In the genomic region with DNA sequence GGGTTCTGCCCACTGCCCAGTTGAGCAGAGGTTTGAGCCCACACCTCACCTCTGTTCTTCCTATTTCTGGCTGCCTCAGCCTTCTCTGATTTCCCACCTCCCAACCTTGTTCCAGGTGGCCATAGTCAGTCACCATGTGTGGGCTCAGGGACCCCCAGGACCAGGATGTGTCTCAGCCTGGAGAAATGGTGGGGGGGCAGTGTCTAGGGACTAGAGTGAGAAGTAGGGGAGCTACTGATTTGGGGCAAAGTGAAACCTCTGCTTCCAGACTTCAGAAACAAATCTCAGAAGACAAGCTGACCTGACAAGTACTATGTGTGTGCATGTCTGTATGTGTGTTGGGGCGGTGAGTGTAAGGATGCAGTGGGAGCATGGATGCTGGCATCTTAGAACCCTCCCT, we compare ENCODE assay signal across 16 cellular contexts. TPM values are rescaled to one million over a fixed set of nuclear protein-coding genes. Genes with fewer than 3 reads are reported as not detected.
DNase-seq lines count a peak whose midpoint lies in the region; ATAC-seq, FAIRE-seq and TF ChIP-seq lines count a peak whose summit lies in the region.
"Had no signal": no experiment of that assay in that cellular context is flagged by ENCODE, and none has a peak within 500 bp of the region (broad histone marks: within the 10 kb centered on the region; RNA-seq: fewer than 3 reads in every experiment).

No MANE protein-coding gene starts in this region.

- ATAC-seq in left ventricle myocardium superior (no peak), WTC11 (no peak), gastrocnemius medialis (no peak)

- H3K27me3 ChIP-seq in left ventricle myocardium inferior (ENCODE audit: low read depth) = no peaks in the 10 kb centered on the region
- H3K27me3 ChIP-seq in gastrocnemius medialis = no peaks in the 10 kb centered on the region
- H3K27me3 ChIP-seq: dorsolateral prefrontal cortex, SJSA1 had no signal

- H3K4me3 ChIP-seq in left ventricle myocardium inferior = no peak overlapping the region
- no peak overlapping the region for H3K4me3 ChIP-seq in kidney (ENCODE audit: low read length in 2 of 2)
- H3K4me3 ChIP-seq in gastrocnemius medialis = no peak overlapping the region
- H3K4me3 ChIP-seq: dorsolateral prefrontal cortex, lower lobe of right lung, SJSA1, skin epidermis had no signal

- H3K36me3 ChIP-seq in left ventricle myocardium inferior = no peaks in the 10 kb centered on the region
- no peaks in the 10 kb centered on the region for H3K36me3 ChIP-seq in kidney (ENCODE audit: control insufficient read depth in 1 of 2, insufficient read depth in 2 of 2, low read length in 2 of 2)
- H3K36me3 ChIP-seq in gastrocnemius medialis = no peaks in the 10 kb centered on the region
- H3K36me3 ChIP-seq: SJSA1 had no signal

- peak; percentile 8 for DNase-seq in left ventricle myocardium superior
- no peak for DNase-seq in left ventricle myocardium inferior
- DNase-seq in WTC11 (ENCODE audit: low spot score) = no peak
- DNase-seq in kidney = peak; percentile 22
- DNase-seq in type B pancreatic cell (ENCODE audit: extremely low spot score, unreplicated experiment) = no peak
- no peak for DNase-seq in osteocyte (ENCODE audit: extremely low spot score, unreplicated experiment)
- no peak for DNase-seq in gastrocnemius medialis
- DNase-seq in effector CD4-positive, alpha-beta T cell = no peak
- DNase-seq: activated CD8-positive, alpha-beta memory T cell treated with anti-CD3 and anti-CD28 coated beads, Interleukin-2, amount 50 U/mL, for 48 hours; dorsolateral prefrontal cortex; lower lobe of right lung; NCI-H1092 treated with DMSO at 0.1 percent for 48 hours; NCI-H2171 treated with DMSO at 0.1 percent for 48 hours had no signal

- no peak for TF ChIP-seq POLR2A in gastrocnemius medialis (IDR thresholded peaks at IDR 0.05)

- peaks cover 43% of the 10 kb centered on the region for H3K4me1 Mint-ChIP-seq in WTC11
- H3K4me1 Mint-ChIP-seq in type B pancreatic cell (ENCODE audit: unreplicated experiment) = peaks cover 10% of the 10 kb centered on the region
- peaks cover 22% of the 10 kb centered on the region for H3K4me1 Mint-ChIP-seq in osteocyte (ENCODE audit: unreplicated experiment)

- no peaks in the 10 kb centered on the region for H3K9me3 ChIP-seq in left ventricle myocardium inferior (replicated peaks)
- H3K9me3 ChIP-seq in kidney (ENCODE audit: control insufficient read depth in 1 of 2, low read length in 2 of 2) = no peaks in the 10 kb centered on the region
- no peaks in the 10 kb centered on the region for H3K9me3 ChIP-seq in gastrocnemius medialis
- H3K9me3 ChIP-seq: lower lobe of right lung, SJSA1 had no signal

- CTCF ChIA-PET in WTC11 (lab: Charles Lee) = interaction anchor here (0.7 to 5.9 kb wide), 8 partner anchors 11 to 293 kb away, joined by 3 to 156 read pairs (median 8); partner anchors contain the start of gene GATM

- H3K4me1 ChIP-seq in left ventricle myocardium inferior = peaks cover 39% of the 10 kb centered on the region
- peaks cover 0 to 8% of the 10 kb centered on the region in 2 donors for H3K4me1 ChIP-seq in kidney (ENCODE audit: control insufficient read depth in 1 of 2, insufficient read depth in 1 of 2, low read depth in 1 of 2, low read length in 2 of 2)
- peaks cover 0 to 4% of the 10 kb centered on the region in 2 donors for H3K4me1 ChIP-seq in gastrocnemius medialis

- no peak overlapping the region for H3K27ac ChIP-seq in left ventricle myocardium inferior (replicated peaks)
- H3K27ac ChIP-seq in kidney (ENCODE audit: low read depth in 2 of 2, low read length in 2 of 2) = no peak overlapping the region
- no peak overlapping the region for H3K27ac ChIP-seq in gastrocnemius medialis
- H3K27ac ChIP-seq: SJSA1 had no signal

- no peaks in the 10 kb centered on the region for H3K36me3 Mint-ChIP-seq in WTC11
- H3K36me3 Mint-ChIP-seq in type B pancreatic cell = no peaks in the 10 kb centered on the region
- no peaks in the 10 kb centered on the region for H3K36me3 Mint-ChIP-seq in osteocyte (ENCODE audit: unreplicated experiment)

- no peak overlapping the region for H3K9ac ChIP-seq in kidney (ENCODE audit: low read length in 2 of 2)

- in situ Hi-C loops in gastrocnemius medialis (cut with MboI; ENCODE audit: low sequenced_read_pairs in 4 of 4) = loop anchor here in 3 of 4 donors (5.0 to 25.0 kb wide), 3 partner anchors 122 to 247 kb away; a partner anchor contains a TSS

- H3K4me3 Mint-ChIP-seq in WTC11 = peak overlapping the region; percentile 59; the same call in 1 of the 2 replicates
- peak overlapping the region; percentile 71 for H3K4me3 Mint-ChIP-seq in type B pancreatic cell
- H3K4me3 Mint-ChIP-seq in osteocyte (ENCODE audit: unreplicated experiment) = no peak overlapping the region

- H3K9me3 Mint-ChIP-seq in WTC11 = no peaks in the 10 kb centered on the region
- no peaks in the 10 kb centered on the region for H3K9me3 Mint-ChIP-seq in type B pancreatic cell
- H3K9me3 Mint-ChIP-seq in osteocyte (ENCODE audit: unreplicated experiment) = no peaks in the 10 kb centered on the region

- TF ChIP-seq CTCF in left ventricle myocardium inferior (IDR thresholded peaks at IDR 0.05; ENCODE audit: borderline replicate concordance) (no peak), WTC11 (IDR thresholded peaks at IDR 0.05) (no peak), kidney (IDR thresholded peaks at IDR 0.05; ENCODE audit: borderline replicate concordance, extremely low read depth, insufficient read depth) (no peak), type B pancreatic cell (conservative IDR thresholded peaks at IDR 0.05) (no peak), osteocyte (IDR thresholded peaks at IDR 0.05) (no peak), gastrocnemius medialis (IDR thresholded peaks at IDR 0.05 in 4 of 5, conservative IDR thresholded peaks at IDR 0.05 in 1 of 5) (no peak)

- H3K27me3 Mint-ChIP-seq in WTC11 (ENCODE audit: low read depth) (peaks cover 14% of the 10 kb centered on the region), type B pancreatic cell (no peaks in the 10 kb centered on the region), osteocyte (ENCODE audit: unreplicated experiment) (no peaks in the 10 kb centered on the region)

- no peak for FAIRE-seq in kidney (lab: Jason Lieb, UNC)

- intact Hi-C loops in left ventricle myocardium superior (cut with micrococcal nuclease) = loop anchor here (10.0 kb wide), 1 partner anchor 290 kb away; no protein-coding TSS in a partner anchor
- intact Hi-C loops in left ventricle myocardium inferior (cut with micrococcal nuclease) = loop anchor here (5.0 kb wide), 1 partner anchor 232 kb away; no protein-coding TSS in a partner anchor
- intact Hi-C loops in kidney (cut with DNase I) = no loop called here
- intact Hi-C loops in gastrocnemius medialis (cut with DNase I; ENCODE audit: low total_unique reads) = no loop called here

- POLR2A ChIA-PET in WTC11 (lab: Charles Lee) = interaction anchor here (0.8 to 0.9 kb wide), 2 partner anchors 37 to 237 kb away, joined by 4 read pairs; a partner anchor contains a TSS

- no peak overlapping the region for H3K27ac Mint-ChIP-seq in WTC11
- peak overlapping the region; percentile 74 for H3K27ac Mint-ChIP-seq in type B pancreatic cell
- no peak overlapping the region for H3K27ac Mint-ChIP-seq in osteocyte (ENCODE audit: unreplicated experiment)

TF ChIP-seq in WTC11, 78 proteins besides CTCF, POLR2A, EP300 and RAD21 (continues in another document):
- no peak for TF ChIP-seq ZNF423 (CRISPR knock-in tag; IDR thresholded peaks at IDR 0.05)
- TF ChIP-seq E2F5 (CRISPR knock-in tag; IDR thresholded peaks at IDR 0.05) = no peak
- no peak for TF ChIP-seq GRHL2 (CRISPR knock-in tag; IDR thresholded peaks at IDR 0.05; ENCODE audit: insufficient replicate concordance, severe bottlenecking)
- no peak for TF ChIP-seq FOXK1 (CRISPR knock-in tag; IDR thresholded peaks at IDR 0.05)
- no peak for TF ChIP-seq PRRX2 (CRISPR knock-in tag; IDR thresholded peaks at IDR 0.05)

RNA-seq across cellular contexts. Expression of gene SHF, which starts 22.9 kb away (rescaled TPM):
- total RNA-seq in left ventricle myocardium superior (5.0 TPM), left ventricle myocardium inferior (4.4 TPM), WTC11 (2021) (30.6 to 33.1 TPM (median 31.0 TPM) in 3 replicates), kidney (5.2 TPM), type B pancreatic cell (ENCODE audit: low replicate concordance) (10.9 and 29.0 TPM in 2 replicates), osteocyte (15.7 and 15.8 TPM in 2 replicates), gastrocnemius medialis (1 to 10 TPM in 3 of 4 donors, under 1 TPM in 1; 0.80 to 3.3 (median 1.7) TPM)
- polyA plus RNA-seq in kidney (ENCODE audit: insufficient read depth, low read depth, low replicate concordance) = 7.7 TPM

RNA-seq across cellular contexts. Expression of gene DUOX1, which starts 35.1 kb away (rescaled TPM):
- 0.50 TPM for total RNA-seq in left ventricle myocardium superior
- 0.80 TPM for total RNA-seq in left ventricle myocardium inferior
- 1.3 to 2.1 TPM (median 1.3 TPM) in 3 replicates for total RNA-seq in WTC11 (2021)
- 1.6 TPM for total RNA-seq in kidney
- 0.26 TPM for polyA plus RNA-seq in kidney (ENCODE audit: insufficient read depth, low read depth, low replicate concordance)
- 5.5 and 11.1 TPM in 2 replicates for total RNA-seq in type B pancreatic cell (ENCODE audit: low replicate concordance)
- not detected in 2 replicates for total RNA-seq in osteocyte
- total RNA-seq in gastrocnemius medialis = under 1 TPM in 3 of 4 donors, not detected in 1; 0.07 to 0.56 (median 0.13) TPM
- total RNA-seq: SJSA1 had no signal

RNA-seq across cellular contexts. Expression of gene DUOXA1, which starts 35.2 kb away (rescaled TPM):
- total RNA-seq in left ventricle myocardium superior = 0.59 TPM
- 0.30 TPM for total RNA-seq in left ventricle myocardium inferior
- total RNA-seq in WTC11 (2021) = 0.09 to 0.62 TPM (median 0.50 TPM) in 3 replicates
- total RNA-seq in kidney = 1.4 TPM
- polyA plus RNA-seq in kidney (ENCODE audit: insufficient read depth, low read depth, low replicate concordance) = 0.52 TPM
- total RNA-seq in type B pancreatic cell (ENCODE audit: low replicate concordance) = 3.2 and 9.4 TPM in 2 replicates
- not detected in 2 replicates for total RNA-seq in osteocyte
- not detected for total RNA-seq in gastrocnemius medialis
- total RNA-seq: SJSA1 had no signal

RNA-seq across cellular contexts. Expression of gene DUOXA2, which starts 50.8 kb away (rescaled TPM):
- total RNA-seq in left ventricle myocardium superior (not detected), left ventricle myocardium inferior (not detected), WTC11 (2021) (0.11 TPM in 1 of 3 replicates, not detected in the others), kidney (not detected), type B pancreatic cell (ENCODE audit: low replicate concordance) (0.17 and 0.52 TPM in 2 replicates), osteocyte (not detected in 2 replicates), gastrocnemius medialis (not detected)
- 0.37 TPM for polyA plus RNA-seq in kidney (ENCODE audit: insufficient read depth, low read depth, low replicate concordance)
- total RNA-seq: dorsolateral prefrontal cortex, lower lobe of right lung, omental fat pad, SJSA1 had no signal

RNA-seq across cellular contexts. Expression of gene DUOX2, which starts 50.9 kb away (rescaled TPM):
- total RNA-seq in left ventricle myocardium superior (0.05 TPM), left ventricle myocardium inferior (0.05 TPM), WTC11 (2021) (0.13 to 0.27 TPM (median 0.14 TPM) in 3 replicates), kidney (0.28 TPM), type B pancreatic cell (ENCODE audit: low replicate concordance) (3.1 TPM in 2 replicates), osteocyte (0.08 TPM in 1 of 2 replicates, not detected in the other), gastrocnemius medialis (not detected)
- polyA plus RNA-seq in kidney (ENCODE audit: insufficient read depth, low read depth, low replicate concordance) = 0.26 TPM
- total RNA-seq: SJSA1 had no signal

Comparison
In these comparisons a context has a peak if more than half of its experiments do, and no peak if none do; other contexts are left out.
1. DNase-seq: peak in left ventricle myocardium superior (single experiment) and kidney (single experiment); none in left ventricle myocardium inferior (single experiment), WTC11 (single experiment), type B pancreatic cell (single experiment), osteocyte (single experiment), gastrocnemius medialis (0 of 2) and effector CD4-positive, alpha-beta T cell (single experiment).
2. intact Hi-C loops: an anchor here in left ventricle myocardium superior (10.0 kb wide) and left ventricle myocardium inferior (5.0 kb wide); none called in kidney and gastrocnemius medialis.